9 cellular contexts compared by ENCODE assay signal in the genomic region with DNA sequence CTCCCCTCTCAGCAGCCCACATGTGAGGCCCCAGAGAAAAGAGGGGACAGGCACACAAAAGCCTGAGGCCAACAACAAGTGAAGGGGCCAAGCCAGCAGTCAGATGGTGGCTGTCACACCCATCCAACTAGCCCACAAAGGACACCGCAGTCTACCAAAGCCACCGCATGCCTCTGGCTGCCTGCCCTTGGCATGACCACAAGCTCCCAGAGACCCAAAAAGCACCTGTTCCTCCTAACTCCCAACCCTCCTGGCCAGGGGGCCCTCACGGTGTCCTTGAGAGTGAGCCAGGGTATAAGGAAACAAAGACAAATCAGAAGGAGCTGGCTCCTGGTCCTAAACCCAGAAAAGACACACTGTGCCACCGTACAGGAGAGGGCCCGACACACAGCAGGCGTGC.
DNase-seq lines count a peak whose midpoint lies in the region; ATAC-seq, FAIRE-seq and TF ChIP-seq lines count a peak whose summit lies in the region.
"Had no signal": no experiment of that assay in that cellular context is flagged by ENCODE, and none has a peak within 500 bp of the region (broad histone marks: within the 10 kb centered on the region; RNA-seq: fewer than 3 reads in every experiment).

No MANE protein-coding gene starts in this region.

- WGBS in HepG2 (ENCODE audit: low lambda C conversion rate), result 85% methylated on average over 3 of the region's 6 CpGs

- TF ChIP-seq EP300 in HepG2 (IDR thresholded peaks at IDR 0.05; ENCODE audit: low read depth in 2 of 2, low read length in 2 of 2), result no peak
- no peak for TF ChIP-seq EP300 in HepG2 (CRISPR knock-in tag; IDR thresholded peaks at IDR 0.05; ENCODE audit: borderline replicate concordance)

- H3K4me2 ChIP-seq in HepG2 (ENCODE audit: low read depth, low read length), result no peak overlapping the region

- CTCF ChIA-PET in RWPE1 (lab: Yijun Ruan, JAX), result no interaction called here
- CTCF ChIA-PET in HepG2 (lab: Yijun Ruan, JAX; ENCODE audit: low intra/inter-chr PET ratio, low total read pairs), result no interaction called here

- TF ChIP-seq CTCF in RWPE1 (conservative IDR thresholded peaks at IDR 0.05; ENCODE audit: low read depth) (no peak), left ventricle myocardium inferior (IDR thresholded peaks at IDR 0.05; ENCODE audit: borderline replicate concordance) (no peak), HepG2 (CRISPR knock-in tag; IDR thresholded peaks at IDR 0.05) (no peak)

- no peak overlapping the region for H2AFZ ChIP-seq in HepG2 (ENCODE audit: low read length)

- H3K9me3 ChIP-seq in left ventricle myocardium inferior (replicated peaks) (no peaks in the 10 kb centered on the region), HepG2 (ENCODE audit: low read length) (no peaks in the 10 kb centered on the region)

- TF ChIP-seq RAD21 in HepG2 (CRISPR knock-in tag; IDR thresholded peaks at IDR 0.05), result no peak

- H3K36me3 ChIP-seq in left ventricle myocardium inferior (no peaks in the 10 kb centered on the region), rectal smooth muscle tissue (ENCODE audit: control insufficient read depth, insufficient read depth, low read length) (no peaks in the 10 kb centered on the region), HepG2 (replicated peaks in 1 of 2; ENCODE audit: control insufficient read depth in 1 of 2, insufficient read depth in 2 of 2, low read length in 2 of 2) (no peaks in the 10 kb centered on the region; a peak in 1 of 5 replicates)

- H3K4me3 ChIP-seq in left ventricle myocardium inferior, result peak overlapping the region; percentile 35
- H3K4me3 ChIP-seq in rectal smooth muscle tissue (ENCODE audit: low read length), result peak overlapping the region; percentile 25
- no peak overlapping the region for H3K4me3 ChIP-seq in HepG2 (replicated peaks in 1 of 3; ENCODE audit: insufficient read depth in 1 of 3, low read depth in 2 of 3, low read length in 3 of 3)

- DNase-seq in RWPE1 (ENCODE audit: low spot score), result no peak
- DNase-seq in left ventricle myocardium inferior, result no peak
- DNase-seq in NCI-H2171 treated with DMSO at 0.1 percent for 48 hours (lab: John Stamatoyannopoulos, UW), result no peak
- DNase-seq in HepG2 (ENCODE audit: low spot score), result no peak
- DNase-seq in 8988T, result no peak
- no peak for DNase-seq in NOMO-1 treated with DMSO at 0.1 percent for 48 hours (lab: John Stamatoyannopoulos, UW; ENCODE audit: unreplicated experiment)
- DNase-seq: activated gamma-delta T cell had no signal

- H3K27me3 ChIP-seq in left ventricle myocardium inferior (ENCODE audit: low read depth), result no peaks in the 10 kb centered on the region
- no peaks in the 10 kb centered on the region for H3K27me3 ChIP-seq in rectal smooth muscle tissue (ENCODE audit: control insufficient read depth, insufficient read depth, low read length)
- H3K27me3 ChIP-seq in HepG2 (ENCODE audit: control insufficient read depth in 1 of 2, insufficient read depth in 2 of 2, low read length in 2 of 2), result no peaks in the 10 kb centered on the region

- POLR2A ChIA-PET in RWPE1 (lab: Yijun Ruan, JAX; ENCODE audit: low non-redundant PET) (no interaction called here), HepG2 (lab: Yijun Ruan, JAX) (interaction anchor here (4.5 kb wide), 1 partner anchor 11 kb away, joined by 25 read pairs; no protein-coding TSS in a partner anchor)

- no peak overlapping the region for H3K9ac ChIP-seq in rectal smooth muscle tissue (ENCODE audit: low read length)
- H3K9ac ChIP-seq in HepG2 (ENCODE audit: insufficient read depth, low read depth, low read length), result no peak overlapping the region

- peak; percentile 17 for ATAC-seq in GM18909 (IDR thresholded peaks at IDR 0.05; ENCODE audit: poor library complexity, unreplicated experiment)
- ATAC-seq in HepG2, result no peak

- H3K4me1 ChIP-seq in left ventricle myocardium inferior (peaks cover 81% of the 10 kb centered on the region), rectal smooth muscle tissue (ENCODE audit: control insufficient read depth, insufficient read depth, low read length) (peaks cover 19% of the 10 kb centered on the region), HepG2 (ENCODE audit: insufficient read depth, low read length) (peaks cover 32% of the 10 kb centered on the region)

- no peak for FAIRE-seq in HepG2 (lab: Jason Lieb, UNC)

- no peaks in the 10 kb centered on the region for H4K20me1 ChIP-seq in HepG2 (ENCODE audit: insufficient read depth, low read length)

- intact Hi-C loops in left ventricle myocardium inferior (cut with micrococcal nuclease) (no loop called here), HepG2 (cut with micrococcal nuclease; ENCODE audit: unreplicated experiment) (no loop called here)

- H3K79me2 ChIP-seq in HepG2 (ENCODE audit: insufficient read depth, low read length), result no peaks in the 10 kb centered on the region

- no TSS peak for BruUV-seq in HepG2 (replicated peaks; lab: Mats Ljungman, UMichigan)

- no peak for TF ChIP-seq POLR2A in HepG2 (IDR thresholded peaks at IDR 0.05; ENCODE audit: insufficient read depth in 1 of 2, low read depth in 2 of 2, low read length in 2 of 2)

- peak overlapping the region; percentile 50 for H3K27ac ChIP-seq in RWPE1
- peak overlapping the region; percentile 88 for H3K27ac ChIP-seq in left ventricle myocardium inferior (replicated peaks)
- H3K27ac ChIP-seq in rectal smooth muscle tissue (ENCODE audit: low read depth, low read length), result peak overlapping the region; percentile 64
- no peak overlapping the region for H3K27ac ChIP-seq in HepG2 (ENCODE audit: extremely low read length, insufficient read depth, low read length)

- in situ Hi-C loops in HepG2 (cut with HindIII; ENCODE audit: extremely low pct_ligation_motif_present, low pct_unique_long_range_greater_than_20kb), result loop anchor here (25.0 kb wide), 1 partner anchor 309 kb away; no protein-coding TSS in a partner anchor

TF ChIP-seq in HepG2, 621 proteins besides CTCF, POLR2A, EP300 and RAD21:
- no peak for TF ChIP-seq KDM6A (CRISPR knock-in tag; IDR thresholded peaks at IDR 0.05; ENCODE audit: low read depth)

Comparison
In these comparisons a context has a peak if more than half of its experiments do, and no peak if none do; other contexts are left out.
1. H3K4me3 ChIP-seq: peak in left ventricle myocardium inferior (single experiment) and rectal smooth muscle tissue (single experiment); none in HepG2 (0 of 3).